14 cellular contexts compared by ENCODE assay signal in the genomic region with DNA sequence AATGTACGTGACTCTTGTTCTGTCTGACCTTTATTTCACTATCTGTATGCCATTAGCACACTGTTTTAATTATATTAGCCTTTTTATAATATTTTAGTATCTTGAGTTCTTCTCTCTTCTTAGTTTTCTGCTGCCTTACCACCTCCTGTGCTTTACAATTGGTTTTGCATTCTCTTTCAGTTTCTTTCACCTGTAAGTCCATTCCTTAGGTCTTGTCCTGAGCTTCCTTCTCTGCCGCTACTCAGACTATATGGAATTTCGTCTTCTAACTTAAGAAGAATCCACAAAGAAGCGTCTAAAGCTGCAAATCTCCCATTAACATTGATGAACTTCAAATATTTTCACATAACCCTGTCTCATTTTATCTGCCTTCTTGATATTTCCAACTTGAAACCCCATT.
DNase-seq lines count a peak whose midpoint lies in the region; FAIRE-seq and TF ChIP-seq lines count a peak whose summit lies in the region.
"Had no signal": no experiment of that assay in that cellular context is flagged by ENCODE, and none has a peak within 500 bp of the region (broad histone marks: within the 10 kb centered on the region; RNA-seq: fewer than 3 reads in every experiment).

No MANE protein-coding gene starts in this region.

- H3K9ac ChIP-seq in H1 (replicated peaks in 1 of 4; ENCODE audit: extremely low read depth in 1 of 4, low read depth in 3 of 4, low read length in 3 of 4) = no peak overlapping the region
- H3K9ac ChIP-seq in iPS-18a (ENCODE audit: low read length) = no peak overlapping the region
- no peak overlapping the region for H3K9ac ChIP-seq in neural progenitor cell
- H3K9ac ChIP-seq: BLaER1 treated with 17β-estradiol and CSF1 and Interleukin-3, amounts not matched to agents 10 nM and 100 nM had no signal

- TF ChIP-seq RAD21 in H1 (IDR thresholded peaks at IDR 0.05 in 1 of 2, conservative IDR thresholded peaks at IDR 0.05 in 1 of 2; ENCODE audit: low read depth in 2 of 2, low read length in 2 of 2) = no peak

- H3K4me2 ChIP-seq in H1 (ENCODE audit: insufficient read depth in 1 of 2, low read depth in 2 of 2, low read length in 2 of 2) (peak overlapping the region in 1 of 2 experiments; percentile 70; a peak in 2 of 4 replicates), neural progenitor cell (peak overlapping the region; percentile 21)
- H3K4me2 ChIP-seq: BLaER1 treated with 17β-estradiol and CSF1 and Interleukin-3, amounts not matched to agents 10 nM and 100 nM had no signal

- no peak overlapping the region for H3K4me3 Mint-ChIP-seq in neural progenitor cell
- H3K4me3 Mint-ChIP-seq: CD4-positive, CD25-positive, alpha-beta regulatory T cell had no signal

- H3K4me3 ChIP-seq in H7 (ENCODE audit: insufficient read depth, low read depth, low read length) (no peak overlapping the region), H1 (ENCODE audit: extremely low read depth in 1 of 4, insufficient read depth in 2 of 4, low read depth in 3 of 4, low read length in 4 of 4) (peak overlapping the region in 1 of 4 experiments; percentile 43; a peak in 2 of 8 replicates), iPS-18a (ENCODE audit: low read length) (peak overlapping the region; percentile 23), neural progenitor cell (no peak overlapping the region), spleen (no peak overlapping the region)
- H3K4me3 ChIP-seq: BLaER1 treated with 17β-estradiol and CSF1 and Interleukin-3, amounts not matched to agents 10 nM and 100 nM; HAP-1 had no signal

- H3K36me3 ChIP-seq in H7 (replicated peaks; ENCODE audit: control insufficient read depth, insufficient read depth, low read length) (no peaks in the 10 kb centered on the region), H1 (ENCODE audit: control insufficient read depth in 2 of 4, insufficient read depth in 4 of 4, low read length in 3 of 4) (no peaks in the 10 kb centered on the region), iPS-18a (ENCODE audit: control insufficient read depth, low read depth, low read length) (no peaks in the 10 kb centered on the region), neural progenitor cell (no peaks in the 10 kb centered on the region), spleen (no peaks in the 10 kb centered on the region)
- H3K36me3 ChIP-seq: BLaER1 treated with 17β-estradiol and CSF1 and Interleukin-3, amounts not matched to agents 10 nM and 100 nM; HAP-1 had no signal

- no peak overlapping the region for H3K4ac ChIP-seq in H1 (replicated peaks; ENCODE audit: insufficient read length, low read depth, low read length)

- no peak overlapping the region; the same call in 1 of the 2 replicates for H2BK5ac ChIP-seq in H1 (ENCODE audit: low read depth, low read length)

- H3K9me3 Mint-ChIP-seq in neural progenitor cell = no peaks in the 10 kb centered on the region

- no peaks in the 10 kb centered on the region for H3F3A ChIP-seq in neural progenitor cell (ENCODE audit: low read depth)

- no peak overlapping the region for H2AK5ac ChIP-seq in H1 (ENCODE audit: low read depth, low read length)

- no peak overlapping the region for H4K91ac ChIP-seq in H1 (replicated peaks; ENCODE audit: insufficient read length, low read length)

- H3K36me3 Mint-ChIP-seq in neural progenitor cell = no peaks in the 10 kb centered on the region
- H3K36me3 Mint-ChIP-seq: CD4-positive, CD25-positive, alpha-beta regulatory T cell had no signal

- H3K14ac ChIP-seq in H1 (ENCODE audit: insufficient read length) = no peak overlapping the region

- no peak overlapping the region for H4K8ac ChIP-seq in H1 (ENCODE audit: extremely low read depth, insufficient read depth, low read length)

- H2BK120ac ChIP-seq in H1 (replicated peaks; ENCODE audit: low read depth, low read length) = no peak overlapping the region

- H3K4me1 Mint-ChIP-seq in neural progenitor cell = no peaks in the 10 kb centered on the region
- H3K4me1 Mint-ChIP-seq: CD4-positive, CD25-positive, alpha-beta regulatory T cell had no signal

- H2BK20ac ChIP-seq in H1 (ENCODE audit: low read length) = no peak overlapping the region

- H3K56ac ChIP-seq in H1 (replicated peaks; ENCODE audit: insufficient read length, low read depth, low read length) = no peak overlapping the region

- no peak overlapping the region for H3K18ac ChIP-seq in H1 (ENCODE audit: extremely low read depth, low read length)

- no peak overlapping the region for H2BK12ac ChIP-seq in H1 (ENCODE audit: low read depth, low read length)

- peak; percentile 17 for DNase-seq in H7
- no peak for DNase-seq in H1 (ENCODE audit: low read depth in 1 of 2, low spot score in 2 of 2)
- peak; percentile 5 for DNase-seq in neural progenitor cell (ENCODE audit: low spot score)
- DNase-seq in spleen = no peak
- DNase-seq in T-helper 2 cell = no peak
- DNase-seq in nucleus accumbens (lab: John Stamatoyannopoulos, UW) = no peak
- DNase-seq: ACHN; CD4-positive, CD25-positive, alpha-beta regulatory T cell; DMS53; GF-D8 had no signal

- H2AFZ ChIP-seq in H1 (ENCODE audit: low read length) (peak overlapping the region; percentile 61; the same call in 1 of the 2 replicates), neural progenitor cell (replicated peaks) (peak overlapping the region; percentile 30)

- no peaks in the 10 kb centered on the region for H3K27me3 ChIP-seq in H7 (ENCODE audit: control insufficient read depth, insufficient read depth, low read length)
- H3K27me3 ChIP-seq in H1 (replicated peaks in 1 of 4; ENCODE audit: control insufficient read depth in 3 of 4, extremely low read depth in 1 of 4, insufficient read depth in 3 of 4, low read length in 3 of 4) = no peaks in the 10 kb centered on the region
- H3K27me3 ChIP-seq in iPS-18a (ENCODE audit: control insufficient read depth, insufficient read depth, low read length) = no peaks in the 10 kb centered on the region
- no peaks in the 10 kb centered on the region for H3K27me3 ChIP-seq in neural progenitor cell
- no peaks in the 10 kb centered on the region for H3K27me3 ChIP-seq in spleen (replicated peaks in 1 of 7)
- H3K27me3 ChIP-seq: BLaER1 treated with 17β-estradiol and CSF1 and Interleukin-3, amounts not matched to agents 10 nM and 100 nM had no signal

- 26% methylated on average over 4 of the region's 4 CpGs; no CpG with 5 or more reads in 1 of the 2 experiments for WGBS in H1 (ENCODE audit: extremely low coverage in 1 of 2, insufficient coverage in 1 of 2, insufficient read length in 1 of 2, insufficient replicate concordance in 2 of 2, low coverage in 1 of 2, low lambda C conversion rate in 2 of 2, missing lambda C conversion rate in 1 of 2), 2 experiments
- WGBS in spleen, 5 donors = 62 to 76% (median 70%) methylated on average over 4 of the region's 4 CpGs

- H3K79me1 ChIP-seq in H1 (ENCODE audit: low read depth, low read length) = no peaks in the 10 kb centered on the region

- H2BK15ac ChIP-seq in H1 (ENCODE audit: low read length) = no peak overlapping the region

- no peak for TF ChIP-seq POLR2A in H1 (IDR thresholded peaks at IDR 0.05; ENCODE audit: control extremely low read depth in 1 of 2, low read depth in 2 of 2, low read length in 2 of 2)
- TF ChIP-seq POLR2A in spleen (IDR thresholded peaks at IDR 0.05) = no peak

- H3K23me2 ChIP-seq in H1 (ENCODE audit: low read depth, low read length) = no peaks in the 10 kb centered on the region

- FAIRE-seq in H1 (lab: Jason Lieb, UNC) = peak; percentile 72
- FAIRE-seq: GM19239 had no signal

- CTCF ChIA-PET in H1 (lab: Charles Lee; ENCODE audit: partially characterized antibody) = no interaction called here

- H4K5ac ChIP-seq in H1 (ENCODE audit: insufficient read length, low read depth, low read length) = no peak overlapping the region

- intact Hi-C loops in spleen (cut with DNase I; ENCODE audit: low total_unique reads) = no loop called here

- H3K9me3 ChIP-seq in H1 (ENCODE audit: insufficient read depth in 2 of 2, low read depth in 1 of 2, low read length in 1 of 2) = no peaks in the 10 kb centered on the region
- no peaks in the 10 kb centered on the region for H3K9me3 ChIP-seq in iPS-18a (ENCODE audit: control insufficient read depth, low read depth, low read length)
- H3K9me3 ChIP-seq in neural progenitor cell (ENCODE audit: low read depth) = no peaks in the 10 kb centered on the region
- H3K9me3 ChIP-seq in spleen = peaks cover 0 to 9% (median 2%) of the 10 kb centered on the region in 8 donors
- H3K9me3 ChIP-seq: BLaER1 treated with 17β-estradiol and CSF1 and Interleukin-3, amounts not matched to agents 10 nM and 100 nM; HAP-1 had no signal

- H4K20me1 ChIP-seq in H1 (replicated peaks in 1 of 2; ENCODE audit: control insufficient read depth in 1 of 2, insufficient read depth in 2 of 2, low read length in 2 of 2) (no peaks in the 10 kb centered on the region), neural progenitor cell (ENCODE audit: low read depth) (no peaks in the 10 kb centered on the region)
- H4K20me1 ChIP-seq: BLaER1 treated with 17β-estradiol and CSF1 and Interleukin-3, amounts not matched to agents 10 nM and 100 nM had no signal

- H3K27ac ChIP-seq in H1 (ENCODE audit: low read depth, low read length) = no peak overlapping the region
- no peak overlapping the region for H3K27ac ChIP-seq in iPS-18a (ENCODE audit: low read length)
- no peak overlapping the region for H3K27ac ChIP-seq in neural progenitor cell
- H3K27ac ChIP-seq in spleen = no peak overlapping the region
- H3K27ac ChIP-seq: BLaER1 treated with 17β-estradiol and CSF1 and Interleukin-3, amounts not matched to agents 10 nM and 100 nM had no signal

- H3K23ac ChIP-seq in H1 (ENCODE audit: insufficient read length) = no peak overlapping the region

- peaks cover 2% of the 10 kb centered on the region for H3K27me3 Mint-ChIP-seq in neural progenitor cell (ENCODE audit: insufficient read depth, low read depth)
- H3K27me3 Mint-ChIP-seq: CD4-positive, CD25-positive, alpha-beta regulatory T cell had no signal

- POLR2A ChIA-PET in H1 (lab: Charles Lee; ENCODE audit: partially characterized antibody) = no interaction called here

- H3K4me1 ChIP-seq in H1 (replicated peaks in 1 of 4; ENCODE audit: control insufficient read depth in 3 of 4, insufficient read depth in 4 of 4, low read length in 3 of 4) (peaks cover 0 to 4% (median 0%) of the 10 kb centered on the region in 4 experiments; a peak in 2 of 7 replicates), iPS-18a (ENCODE audit: control insufficient read depth, low read depth, low read length) (peaks cover 22% of the 10 kb centered on the region), neural progenitor cell (peaks cover 10% of the 10 kb centered on the region), spleen (no peaks in the 10 kb centered on the region)
- H3K4me1 ChIP-seq: BLaER1 treated with 17β-estradiol and CSF1 and Interleukin-3, amounts not matched to agents 10 nM and 100 nM; HAP-1 had no signal

- no peak for TF ChIP-seq EP300 in H1 (IDR thresholded peaks at IDR 0.05; ENCODE audit: borderline replicate concordance in 1 of 2, low read depth in 2 of 2, low read length in 2 of 2)

- H3K79me2 ChIP-seq in H1 (ENCODE audit: control insufficient read depth in 1 of 2, insufficient read depth in 2 of 2, low read length in 2 of 2) (no peaks in the 10 kb centered on the region), neural progenitor cell (ENCODE audit: low read depth) (no peaks in the 10 kb centered on the region)

- H3K27ac Mint-ChIP-seq in neural progenitor cell = no peak overlapping the region
- H3K27ac Mint-ChIP-seq: CD4-positive, CD25-positive, alpha-beta regulatory T cell had no signal

- TF ChIP-seq CTCF in H1 (IDR thresholded peaks at IDR 0.05; ENCODE audit: control extremely low read depth in 1 of 3, insufficient read depth in 1 of 3, low read depth in 1 of 3, low read length in 3 of 3) (no peak), neural progenitor cell (IDR thresholded peaks at IDR 0.05) (no peak), spleen (IDR thresholded peaks at IDR 0.05 in 8 of 11, conservative IDR thresholded peaks at IDR 0.05 in 3 of 11) (no peak)

Comparison
In these comparisons a context has a peak if more than half of its experiments do, and no peak if none do; other contexts are left out.
1. DNase-seq: peak in H7 (single experiment) and neural progenitor cell (single experiment); none in H1 (0 of 2), spleen (single experiment), T-helper 2 cell (0 of 5) and nucleus accumbens (0 of 56).